ENCODE assay signal across 9 cellular contexts in the genomic region with DNA sequence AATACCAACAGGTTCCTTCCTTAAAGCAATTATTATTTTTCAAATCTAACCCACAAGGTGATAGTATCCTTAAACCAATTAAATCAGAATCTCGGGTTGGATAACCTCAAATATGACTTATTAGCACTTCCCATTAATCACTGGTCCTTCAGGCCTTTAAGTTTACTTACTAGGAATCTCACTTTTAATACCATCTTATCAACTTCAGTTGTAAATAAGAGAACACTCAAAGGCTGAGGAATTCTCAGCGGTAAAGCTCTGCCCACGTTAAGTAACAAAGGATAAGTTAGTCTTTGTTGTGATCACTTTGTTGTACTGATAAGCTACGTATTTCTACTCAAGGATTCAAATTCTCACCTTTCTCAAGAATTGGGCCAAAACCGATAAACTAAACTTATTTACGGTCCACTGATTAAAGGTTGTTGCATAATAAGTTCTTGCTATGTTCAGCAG.
DNase-seq lines count a peak whose midpoint lies in the region; ATAC-seq lines count a peak whose summit lies in the region.
"Had no signal": no experiment of that assay in that cellular context is flagged by ENCODE, and none has a peak within 500 bp of the region (broad histone marks: within the 10 kb centered on the region; RNA-seq: fewer than 3 reads in every experiment).

No MANE protein-coding gene starts in this region.

- no peak for DNase-seq in stimulated activated naive CD8-positive, alpha-beta T cell treated with anti-CD3 and anti-CD28 coated beads, Interleukin-15, Interleukin-2, amounts not matched to agents 100 U/mL and 50 U/mL, for 24 hours
- DNase-seq in astrocyte of the hippocampus (ENCODE audit: low read depth, low spot score) (peak; percentile 50), mesendoderm (peak; percentile 75), DMS114 treated with DMSO at 0.1 percent for 48 hours (lab: John Stamatoyannopoulos, UW; ENCODE audit: unreplicated experiment) (no peak), DMS 273 (lab: John Stamatoyannopoulos, UW; ENCODE audit: unreplicated experiment) (no peak)
- no peak for DNase-seq in stimulated activated naive CD4-positive, alpha-beta T cell (lab: John Stamatoyannopoulos, UW)
- DNase-seq: NCI-H510A treated with DMSO at 0.1 percent for 48 hours had no signal

- peak overlapping the region; percentile 60 for H3K18ac ChIP-seq in mesendoderm (ENCODE audit: low read length)

- peaks cover 3% of the 10 kb centered on the region for H3K36me3 Mint-ChIP-seq in stimulated activated naive CD8-positive, alpha-beta T cell treated with anti-CD3 and anti-CD28 coated beads, Interleukin-15, Interleukin-2, amounts not matched to agents 100 ng/mL and 50 ng/mL, for 24 hours (ENCODE audit: low read depth)

- peak overlapping the region; percentile 94 for H3K27ac ChIP-seq in mesendoderm (ENCODE audit: low read depth, low read length)

- no peak overlapping the region for H2BK15ac ChIP-seq in mesendoderm (replicated peaks; ENCODE audit: low read depth)

- H3K4me2 ChIP-seq in mesendoderm (ENCODE audit: low read length) = peak overlapping the region; percentile 88

- H4K8ac ChIP-seq in mesendoderm (ENCODE audit: low read depth, low read length) = no peak overlapping the region

- peak overlapping the region; percentile 64 for H2BK5ac ChIP-seq in mesendoderm (ENCODE audit: low read length)

- peak overlapping the region; percentile 91 for H3K4me3 Mint-ChIP-seq in stimulated activated naive CD8-positive, alpha-beta T cell treated with anti-CD3 and anti-CD28 coated beads, Interleukin-15, Interleukin-2, amounts not matched to agents 100 ng/mL and 50 ng/mL, for 24 hours

- no peaks in the 10 kb centered on the region for H3K79me2 ChIP-seq in mesendoderm (ENCODE audit: control insufficient read depth, insufficient read depth, low read length)

- H2BK120ac ChIP-seq in mesendoderm (ENCODE audit: low read depth, low read length) = no peak overlapping the region

- H3K27me3 ChIP-seq in mesendoderm (ENCODE audit: insufficient read depth, low read length, poor library complexity) = no peaks in the 10 kb centered on the region

- no peak overlapping the region for H2AK5ac ChIP-seq in mesendoderm (ENCODE audit: low read length)

- peak overlapping the region; percentile 99 for H3K4me3 ChIP-seq in mesendoderm (ENCODE audit: low read length)

- H3K23ac ChIP-seq in mesendoderm (ENCODE audit: low read length) = no peak overlapping the region

- no peaks in the 10 kb centered on the region for H3K27me3 Mint-ChIP-seq in stimulated activated naive CD8-positive, alpha-beta T cell treated with anti-CD3 and anti-CD28 coated beads, Interleukin-15, Interleukin-2, amounts not matched to agents 100 ng/mL and 50 ng/mL, for 24 hours

- no peaks in the 10 kb centered on the region for H3K4me1 ChIP-seq in mesendoderm (ENCODE audit: control insufficient read depth, low read depth, low read length)

- H3K79me1 ChIP-seq in mesendoderm (ENCODE audit: low read length) = no peaks in the 10 kb centered on the region

- H3K36me3 ChIP-seq in mesendoderm (ENCODE audit: control insufficient read depth, insufficient read depth, low read length) = no peaks in the 10 kb centered on the region

- peaks cover 54% of the 10 kb centered on the region for H3K4me1 Mint-ChIP-seq in stimulated activated naive CD8-positive, alpha-beta T cell treated with anti-CD3 and anti-CD28 coated beads, Interleukin-15, Interleukin-2, amounts not matched to agents 100 ng/mL and 50 ng/mL, for 24 hours (ENCODE audit: low read depth)

- H3K4ac ChIP-seq in mesendoderm (ENCODE audit: low read depth, low read length) = no peak overlapping the region

- peak overlapping the region; percentile 98 for H3K9ac ChIP-seq in mesendoderm (ENCODE audit: low read length)

- H3K56ac ChIP-seq in mesendoderm (ENCODE audit: low read length) = peak overlapping the region; percentile 92

- no peak overlapping the region for H4K5ac ChIP-seq in mesendoderm (ENCODE audit: low read length)

- H3K9me3 Mint-ChIP-seq in stimulated activated naive CD8-positive, alpha-beta T cell treated with anti-CD3 and anti-CD28 coated beads, Interleukin-15, Interleukin-2, amounts not matched to agents 100 ng/mL and 50 ng/mL, for 24 hours = no peaks in the 10 kb centered on the region

- peak overlapping the region; percentile 98 for H3K27ac Mint-ChIP-seq in stimulated activated naive CD8-positive, alpha-beta T cell treated with anti-CD3 and anti-CD28 coated beads, Interleukin-15, Interleukin-2, amounts not matched to agents 100 ng/mL and 50 ng/mL, for 24 hours

- no peak for ATAC-seq in stimulated activated naive CD8-positive, alpha-beta T cell treated with anti-CD3 and anti-CD28 coated beads, Interleukin-15, Interleukin-2, amounts not matched to agents 100 U/mL and 50 U/mL, for 24 hours
- no peak for ATAC-seq in GM18873 (IDR thresholded peaks at IDR 0.05; ENCODE audit: low FRiP score, unreplicated experiment)

- no CpG with 5 or more reads among the region's 6 CpGs for WGBS in mesendoderm (ENCODE audit: extremely low coverage, insufficient coverage, low lambda C conversion rate)

Comparison
In these comparisons a context has a peak if more than half of its experiments do, and no peak if none do; other contexts are left out.
1. DNase-seq: peak in astrocyte of the hippocampus (single experiment) and mesendoderm (single experiment); none in stimulated activated naive CD8-positive, alpha-beta T cell treated with anti-CD3 and anti-CD28 coated beads, Interleukin-15, Interleukin-2, amounts not matched to agents 100 U/mL and 50 U/mL, for 24 hours (single experiment), DMS114 treated with DMSO at 0.1 percent for 48 hours (single experiment), stimulated activated naive CD4-positive, alpha-beta T cell (0 of 6) and DMS 273 (single experiment).